In the genomic region with DNA sequence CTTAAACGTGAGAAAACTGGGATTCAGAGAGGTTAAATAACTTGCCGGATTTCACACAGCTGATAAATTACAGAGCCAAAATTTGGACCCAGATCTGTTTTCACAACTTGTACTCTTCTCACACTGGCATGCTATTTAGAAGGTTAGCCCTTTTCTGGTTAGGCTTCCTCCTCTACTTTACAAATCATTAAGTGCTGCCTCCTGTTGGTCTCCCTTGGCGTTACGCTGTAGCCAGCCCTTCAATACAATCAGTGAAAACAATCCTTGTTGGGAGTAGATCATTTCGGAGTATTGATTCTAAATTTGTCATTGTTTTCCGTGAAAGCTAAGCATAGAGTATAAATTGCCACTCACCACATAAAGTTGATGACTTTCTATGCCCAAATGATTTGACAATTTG, we compare ENCODE assay signal across 9 cellular contexts.
A peak's percentile ranks its signal among the peaks of the same experiment; 100 is the strongest.
DNase-seq lines count a peak whose midpoint lies in the region; ATAC-seq and TF ChIP-seq lines count a peak whose summit lies in the region.
"Had no signal": no experiment of that assay in that cellular context is flagged by ENCODE, and none has a peak within 500 bp of the region (broad histone marks: within the 10 kb centered on the region; RNA-seq: fewer than 3 reads in every experiment).

No MANE protein-coding gene starts in this region.

- TF ChIP-seq CTCF in BE2C (IDR thresholded peaks at IDR 0.05; ENCODE audit: low read depth, low read length) (peak; percentile 28; the same call in 1 of the 2 replicates), GM12875 (IDR thresholded peaks at IDR 0.05; ENCODE audit: borderline replicate concordance, insufficient read depth, low read depth, low read length) (peak; percentile 52; the same call in 1 of the 2 replicates), WERI-Rb-1 (IDR thresholded peaks at IDR 0.05; ENCODE audit: low read depth, low read length) (peak; percentile 27; the same call in 1 of the 2 replicates), foreskin keratinocyte (conservative IDR thresholded peaks at IDR 0.05) (peak; percentile 30)

- H3K27me3 ChIP-seq in BE2C: no peaks in the 10 kb centered on the region
- no peaks in the 10 kb centered on the region for H3K27me3 ChIP-seq in WERI-Rb-1 (ENCODE audit: insufficient read depth, low read depth, severe bottlenecking)
- no peaks in the 10 kb centered on the region for H3K27me3 ChIP-seq in foreskin keratinocyte

- no peaks in the 10 kb centered on the region for H3K36me3 ChIP-seq in BE2C
- no peaks in the 10 kb centered on the region for H3K36me3 ChIP-seq in WERI-Rb-1

- no peak for DNase-seq in BE2C
- DNase-seq in WERI-Rb-1: no peak
- no peak for DNase-seq in foreskin keratinocyte
- DNase-seq in effector CD8-positive, alpha-beta T cell (lab: John Stamatoyannopoulos, UW): no peak
- DNase-seq in NCI-H1105 (lab: John Stamatoyannopoulos, UW): no peak
- DNase-seq: trophoblast cell had no signal

- H3K27ac ChIP-seq in WERI-Rb-1: no peak overlapping the region
- H3K27ac ChIP-seq in foreskin keratinocyte: no peak overlapping the region

- H3K9me3 ChIP-seq in BE2C (no peaks in the 10 kb centered on the region), WERI-Rb-1 (ENCODE audit: severe bottlenecking) (no peaks in the 10 kb centered on the region)

- H3K4me3 ChIP-seq in BE2C (ENCODE audit: low read depth, low read length) (no peak overlapping the region), GM12875 (ENCODE audit: low read depth, low read length) (no peak overlapping the region), WERI-Rb-1 (ENCODE audit: low read depth, low read length) (no peak overlapping the region)

- ATAC-seq in foreskin keratinocyte: no peak
- no peak for ATAC-seq in GM21360 (IDR thresholded peaks at IDR 0.05; ENCODE audit: unreplicated experiment)
- ATAC-seq in HG02571 (IDR thresholded peaks at IDR 0.05; ENCODE audit: unreplicated experiment): no peak

- H3K4me1 ChIP-seq in BE2C (no peaks in the 10 kb centered on the region), foreskin keratinocyte (no peaks in the 10 kb centered on the region)
